9 cellular contexts compared by ENCODE assay signal in genomic region chr10:69409176-69409495, GRCh38. TPM values are rescaled to one million over a fixed set of nuclear protein-coding genes. Genes with fewer than 3 reads are reported as not detected.
DNase-seq lines count a peak whose midpoint lies in the region; FAIRE-seq and TF ChIP-seq lines count a peak whose summit lies in the region.
"Had no signal": no experiment of that assay in that cellular context is flagged by ENCODE, and none has a peak within 500 bp of the region (broad histone marks: within the 10 kb centered on the region; RNA-seq: fewer than 3 reads in every experiment).

No MANE protein-coding gene starts in this region.

- peaks cover 24% of the 10 kb centered on the region for H3K4me1 Mint-ChIP-seq in activated T-helper 1 cell treated with anti-CD3 and anti-CD28 coated beads, Interleukin-12 subunit alpha, Interleukin-12 subunit beta, Interleukin-2, Interleukin-4 antibody, amounts not matched to agents 30 ng/mL and 10 ng/mL and 1 ng/mL, durations not matched to agents 14 hours and 24 hours and 36 hours (ENCODE audit: low read depth)

- intact Hi-C loops in activated T-helper 1 cell treated with anti-CD3 and anti-CD28 coated beads, Interleukin-12 subunit alpha, Interleukin-12 subunit beta, Interleukin-2, Interleukin-4 antibody, amounts not matched to agents 30 ng/mL and 10 ng/mL and 1 ng/mL, durations not matched to agents 14 hours and 24 hours and 36 hours (cut with micrococcal nuclease), result loop anchor here (1.0 to 5.0 kb wide), 7 partner anchors 16 to 753 kb away; partner anchors contain the start of genes FAM241B, KIFBP and SUPV3L1

- H3K9me2 ChIP-seq in hepatocyte (replicated peaks; ENCODE audit: insufficient read depth), result no peaks in the 10 kb centered on the region

- TF ChIP-seq CTCF in hepatocyte (IDR thresholded peaks at IDR 0.05; ENCODE audit: poor library complexity) (no peak), smooth muscle cell (IDR thresholded peaks at IDR 0.05; ENCODE audit: borderline replicate concordance, insufficient read depth, poor library complexity, severe bottlenecking) (no peak)

- WGBS in hepatocyte (ENCODE audit: low lambda C conversion rate, missing lambda C conversion rate), result 62% methylated on average over 7 of the region's 7 CpGs
- 51% methylated on average over 7 of the region's 7 CpGs for WGBS in smooth muscle cell (ENCODE audit: low lambda C conversion rate)

- H3K27me3 ChIP-seq in H7 (ENCODE audit: control insufficient read depth, insufficient read depth, low read length) (no peaks in the 10 kb centered on the region; the same call in 1 of the 2 replicates), hepatocyte (no peaks in the 10 kb centered on the region), smooth muscle cell (ENCODE audit: low read depth) (no peaks in the 10 kb centered on the region)

- H3K36me3 ChIP-seq in H7 (replicated peaks; ENCODE audit: control insufficient read depth, insufficient read depth, low read length), result peaks cover 3% of the 10 kb centered on the region; the same call in 1 of the 2 replicates
- H3K36me3 ChIP-seq in hepatocyte (replicated peaks; ENCODE audit: insufficient read depth, low read depth), result no peaks in the 10 kb centered on the region
- H3K36me3 ChIP-seq in smooth muscle cell (ENCODE audit: low read depth), result no peaks in the 10 kb centered on the region

- H3K4me1 ChIP-seq in hepatocyte (ENCODE audit: insufficient read depth), result peaks cover 10% of the 10 kb centered on the region
- no peaks in the 10 kb centered on the region for H3K4me1 ChIP-seq in smooth muscle cell (ENCODE audit: low read depth)

- DNase-seq in H7 (no peak), hepatocyte (ENCODE audit: low spot score) (no peak), smooth muscle cell (lab: John Stamatoyannopoulos, UW; ENCODE audit: unreplicated experiment) (no peak), urothelium cell line (ENCODE audit: low spot score) (no peak), NCI-H1105 (lab: John Stamatoyannopoulos, UW) (no peak), NCI-H2029 (lab: John Stamatoyannopoulos, UW) (no peak)
- no peak for DNase-seq in activated T-helper 1 cell treated with anti-CD3 and anti-CD28 coated beads, Interleukin-12 subunit alpha, Interleukin-12 subunit beta, Interleukin-2, Interleukin-4 antibody, amounts not matched to agents 30 ng/mL and 10 ng/mL and 1 ng/mL, durations not matched to agents 14 hours and 24 hours and 36 hours (ENCODE audit: low spot score)
- DNase-seq in activated effector memory CD4-positive, alpha-beta T cell treated with Interleukin-2 at 50 U/mL for 16 hours, result no peak

- H2AFZ ChIP-seq in hepatocyte (peak overlapping the region; percentile 84), smooth muscle cell (ENCODE audit: low read depth) (no peak overlapping the region)

- H3K36me3 Mint-ChIP-seq in activated T-helper 1 cell treated with anti-CD3 and anti-CD28 coated beads, Interleukin-12 subunit alpha, Interleukin-12 subunit beta, Interleukin-2, Interleukin-4 antibody, amounts not matched to agents 30 ng/mL and 10 ng/mL and 1 ng/mL, durations not matched to agents 14 hours and 24 hours and 36 hours (ENCODE audit: low read depth), result peaks cover 4% of the 10 kb centered on the region

- no peak for FAIRE-seq in urothelium cell line (lab: Jason Lieb, UNC)

- H3K9me3 ChIP-seq in hepatocyte (ENCODE audit: low read depth), result no peaks in the 10 kb centered on the region
- no peaks in the 10 kb centered on the region for H3K9me3 ChIP-seq in smooth muscle cell (replicated peaks; ENCODE audit: low read depth)

- H4K20me1 ChIP-seq in hepatocyte (ENCODE audit: insufficient read depth, poor library complexity, severe bottlenecking) (no peaks in the 10 kb centered on the region), smooth muscle cell (ENCODE audit: low read depth) (no peaks in the 10 kb centered on the region)

- H3K4me3 ChIP-seq in H7 (ENCODE audit: insufficient read depth, low read depth, low read length), result peak overlapping the region; percentile 23
- peak overlapping the region; percentile 14 for H3K4me3 ChIP-seq in hepatocyte
- peak overlapping the region; percentile 42 for H3K4me3 ChIP-seq in smooth muscle cell

- H3K4me2 ChIP-seq in hepatocyte (peak overlapping the region; percentile 77), smooth muscle cell (peak overlapping the region; percentile 81)

- H3K79me2 ChIP-seq in hepatocyte (no peaks in the 10 kb centered on the region), smooth muscle cell (ENCODE audit: low read depth) (no peaks in the 10 kb centered on the region)

- H3K27ac ChIP-seq in hepatocyte (peak overlapping the region; percentile 75), smooth muscle cell (ENCODE audit: low read depth) (peak overlapping the region; percentile 78)

- no peaks in the 10 kb centered on the region for H3K9me3 Mint-ChIP-seq in activated T-helper 1 cell treated with anti-CD3 and anti-CD28 coated beads, Interleukin-12 subunit alpha, Interleukin-12 subunit beta, Interleukin-2, Interleukin-4 antibody, amounts not matched to agents 30 ng/mL and 10 ng/mL and 1 ng/mL, durations not matched to agents 14 hours and 24 hours and 36 hours
- H3K9me3 Mint-ChIP-seq: stimulated activated naive CD8-positive, alpha-beta T cell treated with anti-CD3 and anti-CD28 coated beads, Interleukin-15, Interleukin-2, amounts not matched to agents 100 ng/mL and 50 ng/mL, for 24 hours had no signal

- peak overlapping the region; percentile 30 for H3K4me3 Mint-ChIP-seq in activated T-helper 1 cell treated with anti-CD3 and anti-CD28 coated beads, Interleukin-12 subunit alpha, Interleukin-12 subunit beta, Interleukin-2, Interleukin-4 antibody, amounts not matched to agents 30 ng/mL and 10 ng/mL and 1 ng/mL, durations not matched to agents 14 hours and 24 hours and 36 hours

- H3F3A ChIP-seq in smooth muscle cell (ENCODE audit: low read depth), result peaks cover 41% of the 10 kb centered on the region

- no peaks in the 10 kb centered on the region for H3K27me3 Mint-ChIP-seq in activated T-helper 1 cell treated with anti-CD3 and anti-CD28 coated beads, Interleukin-12 subunit alpha, Interleukin-12 subunit beta, Interleukin-2, Interleukin-4 antibody, amounts not matched to agents 30 ng/mL and 10 ng/mL and 1 ng/mL, durations not matched to agents 14 hours and 24 hours and 36 hours (ENCODE audit: insufficient read depth)
- H3K27me3 Mint-ChIP-seq: stimulated activated naive CD8-positive, alpha-beta T cell treated with anti-CD3 and anti-CD28 coated beads, Interleukin-15, Interleukin-2, amounts not matched to agents 100 ng/mL and 50 ng/mL, for 24 hours had no signal

- no peak overlapping the region for H3K27ac Mint-ChIP-seq in activated T-helper 1 cell treated with anti-CD3 and anti-CD28 coated beads, Interleukin-12 subunit alpha, Interleukin-12 subunit beta, Interleukin-2, Interleukin-4 antibody, amounts not matched to agents 30 ng/mL and 10 ng/mL and 1 ng/mL, durations not matched to agents 14 hours and 24 hours and 36 hours

- H3K9ac ChIP-seq in smooth muscle cell (ENCODE audit: low read depth), result no peak overlapping the region

RNA-seq across cellular contexts. Expression of gene TACR2, which starts 7.6 kb away (rescaled TPM):
- 0.48 TPM in 1 of 2 replicates, not detected in the other for total RNA-seq in H7 (2014; rRNA removed; shearing (Covaris generic))
- not detected in 2 replicates for total RNA-seq in activated T-helper 1 cell treated with anti-CD3 and anti-CD28 coated beads, Interleukin-12 subunit alpha, Interleukin-12 subunit beta, Interleukin-2, Interleukin-4 antibody, amounts not matched to agents 30 ng/mL and 10 ng/mL and 1 ng/mL, durations not matched to agents 14 hours and 24 hours and 36 hours
- 0.07 TPM in 1 of 2 replicates, not detected in the other for total RNA-seq in hepatocyte
- polyA plus RNA-seq in hepatocyte, result 0.63 TPM in 1 of 2 replicates, not detected in the other
- not detected in 2 replicates for total RNA-seq in smooth muscle cell
- 0.13 and 0.43 TPM in 2 replicates for polyA plus RNA-seq in smooth muscle cell

RNA-seq across cellular contexts. Expression of gene TSPAN15, which starts 42.1 kb away (rescaled TPM):
- 5.0 and 6.5 TPM in 2 replicates for total RNA-seq in H7 (2014; rRNA removed; shearing (Covaris generic))
- 1.6 and 2.7 TPM in 2 replicates for total RNA-seq in activated T-helper 1 cell treated with anti-CD3 and anti-CD28 coated beads, Interleukin-12 subunit alpha, Interleukin-12 subunit beta, Interleukin-2, Interleukin-4 antibody, amounts not matched to agents 30 ng/mL and 10 ng/mL and 1 ng/mL, durations not matched to agents 14 hours and 24 hours and 36 hours
- total RNA-seq in hepatocyte, result 25.8 and 29.0 TPM in 2 replicates
- polyA plus RNA-seq in hepatocyte, result 58.5 and 66.4 TPM in 2 replicates
- total RNA-seq in smooth muscle cell, result 113 and 145 TPM in 2 replicates
- 144 and 249 TPM in 2 replicates for polyA plus RNA-seq in smooth muscle cell
